ENCODE assay signal across 8 cellular contexts in the genomic region with DNA sequence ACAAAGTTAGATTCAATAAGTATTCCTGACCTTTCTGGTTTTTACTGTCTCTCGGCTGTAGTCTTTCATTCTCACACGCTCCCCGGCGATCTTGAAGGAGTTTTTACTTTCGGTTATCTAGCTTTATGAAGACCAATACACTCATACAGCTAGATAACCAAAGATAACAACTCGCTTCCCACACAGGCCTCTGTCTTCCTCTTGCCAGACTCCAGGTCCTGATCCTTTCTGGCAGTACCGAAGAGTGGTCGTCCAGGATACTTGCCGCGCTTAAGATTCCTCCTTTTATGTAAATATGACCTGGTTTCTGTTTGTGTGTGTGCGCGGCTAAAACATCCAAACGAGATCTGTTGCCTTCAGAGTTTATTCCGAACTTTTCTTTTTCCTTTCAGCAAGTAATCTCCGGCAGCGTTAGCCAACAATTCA.
DNase-seq lines count a peak whose midpoint lies in the region; ATAC-seq, FAIRE-seq and TF ChIP-seq lines count a peak whose summit lies in the region.

No MANE protein-coding gene starts in this region.

- no peak overlapping the region for H3K9ac ChIP-seq in neural progenitor cell

- peak overlapping the region; percentile 89 for H3K4me3 Mint-ChIP-seq in neural progenitor cell

- H3K4me2 ChIP-seq in neural progenitor cell, result peak overlapping the region; percentile 13

- H3K4me3 ChIP-seq in GM12864 (ENCODE audit: low read depth, low read length) (peak overlapping the region; percentile 53), MG63 (peak overlapping the region; percentile 55), choroid plexus epithelial cell (ENCODE audit: low read depth, low read length) (peak overlapping the region; percentile 48), neural progenitor cell (no peak overlapping the region)

- H3K9me3 Mint-ChIP-seq in neural progenitor cell, result no peaks in the 10 kb centered on the region

- ATAC-seq in GM21786 (IDR thresholded peaks at IDR 0.05; ENCODE audit: unreplicated experiment), result peak; percentile 50

- peaks cover 52% of the 10 kb centered on the region for H3F3A ChIP-seq in neural progenitor cell (ENCODE audit: low read depth)

- H2AFZ ChIP-seq in neural progenitor cell (replicated peaks), result no peak overlapping the region

- no peaks in the 10 kb centered on the region for H3K79me2 ChIP-seq in neural progenitor cell (ENCODE audit: low read depth)

- H3K36me3 Mint-ChIP-seq in neural progenitor cell, result no peaks in the 10 kb centered on the region

- no peak overlapping the region for H3K27ac ChIP-seq in neural progenitor cell

- peaks cover 19% of the 10 kb centered on the region for H3K4me1 ChIP-seq in neural progenitor cell

- H3K27me3 ChIP-seq in MG63 (no peaks in the 10 kb centered on the region), neural progenitor cell (peaks cover 100% of the 10 kb centered on the region)

- no peaks in the 10 kb centered on the region for H3K9me3 ChIP-seq in MG63
- H3K9me3 ChIP-seq in neural progenitor cell (ENCODE audit: low read depth), result no peaks in the 10 kb centered on the region

- H3K4me1 Mint-ChIP-seq in neural progenitor cell, result peaks cover 70% of the 10 kb centered on the region

- FAIRE-seq in D721Med (lab: Jason Lieb, UNC), result no peak

- TF ChIP-seq CTCF in GM12864 (IDR thresholded peaks at IDR 0.05; ENCODE audit: low read depth, low read length, missing control alignments) (no peak), choroid plexus epithelial cell (conservative IDR thresholded peaks at IDR 0.05; ENCODE audit: low read depth, low read length) (no peak), neural progenitor cell (IDR thresholded peaks at IDR 0.05) (no peak), D721Med (IDR thresholded peaks at IDR 0.05; ENCODE audit: insufficient read depth, missing control alignments) (no peak)

- H3K27ac Mint-ChIP-seq in neural progenitor cell, result peak overlapping the region; percentile 55

- H3K36me3 ChIP-seq in MG63 (peaks cover 57% of the 10 kb centered on the region), neural progenitor cell (no peaks in the 10 kb centered on the region)

- peaks cover 14% of the 10 kb centered on the region for H3K27me3 Mint-ChIP-seq in neural progenitor cell (ENCODE audit: insufficient read depth, low read depth)

- DNase-seq in GM12864 (ENCODE audit: low read depth) (no peak), MG63 (peak; percentile 43), choroid plexus epithelial cell (ENCODE audit: low read depth) (peak; percentile 16), neural progenitor cell (ENCODE audit: low spot score) (peak; percentile 49), GDM1 (lab: John Stamatoyannopoulos, UW) (no peak), GF-D8 (lab: John Stamatoyannopoulos, UW) (no peak), D721Med (ENCODE audit: insufficient read length, low spot score) (no peak)

- peaks cover 85% of the 10 kb centered on the region for H4K20me1 ChIP-seq in neural progenitor cell (ENCODE audit: low read depth)

Comparison
In these comparisons a context has a peak if more than half of its experiments do, and no peak if none do; other contexts are left out.
1. DNase-seq: peak in MG63 (single experiment), choroid plexus epithelial cell (single experiment) and neural progenitor cell (single experiment); none in GM12864 (single experiment), GDM1 (single experiment), GF-D8 (single experiment) and D721Med (single experiment).